In the genomic region with DNA sequence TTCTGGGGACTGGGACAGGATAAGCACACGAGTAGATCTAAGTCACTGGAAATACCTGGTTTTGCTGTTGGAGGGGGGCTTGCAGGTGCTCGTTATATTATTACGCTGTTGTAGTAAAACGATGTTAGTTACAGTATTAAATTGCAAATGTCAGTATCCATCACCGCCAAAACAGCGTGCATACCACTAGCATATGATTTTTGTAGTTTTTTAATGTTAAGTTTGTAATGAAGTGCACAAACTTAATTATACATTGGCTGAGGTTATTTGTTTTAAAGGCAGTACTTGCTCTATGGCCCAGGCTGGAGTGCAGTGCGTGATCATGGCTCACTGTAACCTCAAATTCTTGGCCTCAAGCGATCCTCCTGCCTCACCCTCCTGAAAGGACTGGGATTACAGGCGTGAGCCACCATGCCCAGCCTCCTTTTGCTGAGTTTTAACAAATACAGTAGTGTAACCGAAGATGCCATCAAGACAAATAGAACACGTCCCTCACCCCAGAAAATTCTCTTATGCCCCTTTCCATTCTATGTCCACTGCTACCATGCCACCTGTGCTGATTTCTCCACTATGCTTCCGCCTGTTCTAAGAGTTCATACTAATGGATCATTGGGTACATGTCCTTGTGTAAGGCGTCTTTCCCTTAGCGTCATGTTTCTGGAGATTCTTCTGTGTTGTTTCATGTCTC, we compare ENCODE assay signal across 8 cellular contexts. TPM values are rescaled to one million over a fixed set of nuclear protein-coding genes. Genes with fewer than 3 reads are reported as not detected.
A peak's percentile ranks its signal among the peaks of the same experiment; 100 is the strongest.
DNase-seq lines count a peak whose midpoint lies in the region; ATAC-seq and TF ChIP-seq lines count a peak whose summit lies in the region.

No MANE protein-coding gene starts in this region.

- no peak for DNase-seq in Calu3
- DNase-seq in SK-N-MC (ENCODE audit: low read depth, low spot score), result no peak
- DNase-seq in epithelial cell of proximal tubule (ENCODE audit: low read depth), result no peak
- no peak for DNase-seq in progenitor cell of endocrine pancreas (ENCODE audit: low spot score, unreplicated experiment)
- DNase-seq in NCI-H1417 treated with DMSO at 0.1 percent for 48 hours (lab: John Stamatoyannopoulos, UW), result no peak
- DNase-seq in epidermal melanocyte (ENCODE audit: insufficient read length, low spot score), result no peak
- no peak for DNase-seq in effector CD4-positive, alpha-beta T cell

- no peak overlapping the region; the same call in 1 of the 2 replicates for H3K4me3 ChIP-seq in SK-N-MC
- peak overlapping the region; percentile 49 for H3K4me3 ChIP-seq in epithelial cell of proximal tubule (ENCODE audit: low read depth, low read length)

- H3K36me3 Mint-ChIP-seq in Calu3 (ENCODE audit: insufficient read depth, unreplicated experiment), result peaks cover 52% of the 10 kb centered on the region
- H3K36me3 Mint-ChIP-seq in progenitor cell of endocrine pancreas (ENCODE audit: insufficient read depth), result no peaks in the 10 kb centered on the region

- H3K27ac Mint-ChIP-seq in Calu3 (ENCODE audit: unreplicated experiment), result peak overlapping the region; percentile 16
- H3K27ac Mint-ChIP-seq in progenitor cell of endocrine pancreas, result peak overlapping the region; percentile 94

- ATAC-seq in GM21529 (IDR thresholded peaks at IDR 0.05; ENCODE audit: unreplicated experiment), result no peak

- H3K9ac ChIP-seq in SK-N-MC (ENCODE audit: insufficient read length), result no peak overlapping the region

- H3K4me1 Mint-ChIP-seq in Calu3 (ENCODE audit: low read depth, unreplicated experiment), result peaks cover 45% of the 10 kb centered on the region
- peaks cover 32% of the 10 kb centered on the region for H3K4me1 Mint-ChIP-seq in progenitor cell of endocrine pancreas (ENCODE audit: low read depth)

- H3K4me3 Mint-ChIP-seq in Calu3 (ENCODE audit: low read depth, unreplicated experiment) (peak overlapping the region; percentile 10), progenitor cell of endocrine pancreas (ENCODE audit: low read depth) (peak overlapping the region; percentile 70)

- CTCF ChIA-PET in Calu3 (lab: Charles Lee), result no interaction called here

- no peaks in the 10 kb centered on the region for H3K27me3 Mint-ChIP-seq in Calu3 (ENCODE audit: unreplicated experiment)
- no peaks in the 10 kb centered on the region for H3K27me3 Mint-ChIP-seq in progenitor cell of endocrine pancreas

- intact Hi-C loops in Calu3 (cut with micrococcal nuclease; ENCODE audit: unreplicated experiment), result loop anchor here (10.0 kb wide), 1 partner anchor 49 kb away; no protein-coding TSS in a partner anchor

- no peaks in the 10 kb centered on the region for H3K9me3 Mint-ChIP-seq in Calu3 (ENCODE audit: low read depth, unreplicated experiment)
- no peaks in the 10 kb centered on the region for H3K9me3 Mint-ChIP-seq in progenitor cell of endocrine pancreas (ENCODE audit: low read depth)

- no peaks in the 10 kb centered on the region for H3K36me3 ChIP-seq in SK-N-MC (ENCODE audit: insufficient read depth, low read length)

- TF ChIP-seq CTCF in Calu3 (IDR thresholded peaks at IDR 0.05; ENCODE audit: unreplicated experiment), result no peak
- TF ChIP-seq CTCF in epithelial cell of proximal tubule (conservative IDR thresholded peaks at IDR 0.05; ENCODE audit: low read depth, low read length), result no peak
- no peak for TF ChIP-seq CTCF in progenitor cell of endocrine pancreas (IDR thresholded peaks at IDR 0.05; ENCODE audit: unreplicated experiment)

- BruUV-seq in Calu3 (replicated peaks; lab: Mats Ljungman, UMichigan), result TSS peak; percentile 81

- H3K9me3 ChIP-seq in SK-N-MC (ENCODE audit: low read depth, low read length), result no peaks in the 10 kb centered on the region

- H3K27ac ChIP-seq in SK-N-MC, result peak overlapping the region; percentile 78

RNA-seq across cellular contexts. Expression of gene CSNK1D, which starts 20.7 kb away (rescaled TPM):
- total RNA-seq in Calu3 (2022) (157 and 160 TPM in 2 replicates), epithelial cell of proximal tubule (32.0 and 54.1 TPM in 2 replicates), progenitor cell of endocrine pancreas (224 and 227 TPM in 2 replicates)

RNA-seq across cellular contexts. Expression of gene CD7, which starts 23.2 kb away (rescaled TPM):
- total RNA-seq in Calu3 (2022) (0.34 TPM in 1 of 2 replicates, not detected in the other), epithelial cell of proximal tubule (not detected in 2 replicates), progenitor cell of endocrine pancreas (0.31 and 0.46 TPM in 2 replicates)

RNA-seq across cellular contexts. Expression of gene SECTM1, which starts 39.3 kb away (rescaled TPM):
- total RNA-seq in Calu3 (2022), result 10.4 and 13.4 TPM in 2 replicates
- total RNA-seq in epithelial cell of proximal tubule, result 0.75 and 1.9 TPM in 2 replicates
- not detected in 2 replicates for total RNA-seq in progenitor cell of endocrine pancreas
